ENCODE assay signal across 2 cellular contexts in genomic region chr18:3230401-3231334, GRCh38.
A peak's percentile ranks its signal among the peaks of the same experiment; 100 is the strongest.
TF ChIP-seq lines count a peak whose summit lies in the region.

No MANE protein-coding gene starts in this region.

TF ChIP-seq in GM23338, 12 proteins besides CTCF, POLR2A, EP300 and RAD21:
- TF ChIP-seq STAT1 (IDR thresholded peaks at IDR 0.05; ENCODE audit: unreplicated experiment): no peak
- no peak for TF ChIP-seq EZH2phosphoT487 (IDR thresholded peaks at IDR 0.05; ENCODE audit: unreplicated experiment)
- TF ChIP-seq REST (IDR thresholded peaks at IDR 0.05; ENCODE audit: unreplicated experiment): no peak
- no peak for TF ChIP-seq CREB1 (CRISPR knock-in tag; IDR thresholded peaks at IDR 0.05; ENCODE audit: low read depth)
- TF ChIP-seq NANOG (IDR thresholded peaks at IDR 0.05; ENCODE audit: borderline replicate concordance): no peak
- TF ChIP-seq EZH2 (IDR thresholded peaks at IDR 0.05; ENCODE audit: low read depth, unreplicated experiment): no peak
- no peak for TF ChIP-seq ZNF462 (CRISPR knock-in tag; IDR thresholded peaks at IDR 0.05)
- no peak for TF ChIP-seq ZNF331 (CRISPR knock-in tag; IDR thresholded peaks at IDR 0.05; ENCODE audit: low read depth)
- no peak for TF ChIP-seq JUNB (IDR thresholded peaks at IDR 0.05; ENCODE audit: unreplicated experiment)
- TF ChIP-seq ZNF114 (CRISPR knock-in tag; IDR thresholded peaks at IDR 0.05): no peak

TF ChIP-seq in GM12878, 131 proteins besides CTCF, POLR2A, EP300 and RAD21:
- TF ChIP-seq NR2C2 (IDR thresholded peaks at IDR 0.05; ENCODE audit: borderline replicate concordance, control insufficient read depth, insufficient read length, low read depth): no peak
- no peak for TF ChIP-seq IKZF1 (conservative IDR thresholded peaks at IDR 0.05)
- TF ChIP-seq MEF2B (IDR thresholded peaks at IDR 0.05; ENCODE audit: partially characterized antibody, poor library complexity, severe bottlenecking): no peak
- TF ChIP-seq ATF7 (IDR thresholded peaks at IDR 0.05; ENCODE audit: low read depth): no peak
- TF ChIP-seq POLR2AphosphoS2 (IDR thresholded peaks at IDR 0.05; ENCODE audit: low read depth, low read length): no peak
- no peak for TF ChIP-seq ELK1 (IDR thresholded peaks at IDR 0.05; ENCODE audit: low read depth, low read length)
- no peak for TF ChIP-seq HCFC1 (IDR thresholded peaks at IDR 0.05; ENCODE audit: low read length)
- TF ChIP-seq PRDM15 (CRISPR knock-in tag; IDR thresholded peaks at IDR 0.05): no peak
- peak; percentile 83 for TF ChIP-seq PKNOX1 (IDR thresholded peaks at IDR 0.05)
- TF ChIP-seq MYC (IDR thresholded peaks at IDR 0.05; ENCODE audit: insufficient read depth, insufficient read length, insufficient replicate concordance, low read length, severe bottlenecking): no peak
- peak; percentile 58 for TF ChIP-seq PBX3 (IDR thresholded peaks at IDR 0.05; ENCODE audit: insufficient replicate concordance, low read depth, low read length)
- no peak for TF ChIP-seq SMAD1 (IDR thresholded peaks at IDR 0.05; ENCODE audit: low read depth, partially characterized antibody)
- no peak for TF ChIP-seq GABPA (IDR thresholded peaks at IDR 0.05; ENCODE audit: low read depth)
